ENCODE assay signal across 27 cellular contexts in the genomic region with DNA sequence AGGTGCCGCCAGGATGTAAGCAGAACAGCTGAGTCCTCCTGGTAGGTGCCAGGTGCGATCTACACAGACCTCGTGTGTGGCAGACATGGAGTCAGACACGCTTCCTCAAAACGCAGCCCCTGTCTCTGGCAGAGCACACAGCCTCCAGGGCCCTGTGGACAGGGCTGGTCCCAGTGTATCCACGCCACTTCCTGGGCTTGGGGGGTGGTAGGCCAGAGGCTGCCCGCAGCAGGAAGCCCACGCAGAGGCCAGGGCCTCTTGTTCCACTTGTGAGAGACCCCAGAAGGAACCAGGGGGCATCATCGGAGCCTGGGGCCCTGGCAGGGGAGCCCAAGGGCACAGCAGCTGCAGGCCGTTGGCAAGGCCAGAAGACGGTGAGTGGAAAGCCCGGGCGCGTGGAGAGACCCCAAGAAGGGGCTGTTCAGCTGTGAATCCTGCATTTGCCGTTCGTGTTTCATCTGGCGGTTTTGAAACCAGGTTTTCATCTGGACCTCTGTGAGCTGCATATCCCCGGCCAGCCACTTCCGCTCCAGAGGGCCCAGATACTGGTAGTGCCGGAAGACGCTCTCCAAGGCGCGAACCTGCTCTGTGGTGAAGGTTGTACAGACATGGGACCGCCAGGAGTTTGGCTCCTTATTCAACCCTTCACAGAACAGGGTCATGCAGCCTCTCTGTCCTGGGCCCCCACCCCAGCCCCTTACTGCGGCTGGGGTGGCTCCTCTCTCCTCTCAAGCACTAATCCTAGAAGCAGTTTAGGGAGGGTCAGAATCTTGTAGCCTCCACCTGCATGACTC. TPM values are rescaled to one million over a fixed set of nuclear protein-coding genes. Genes with fewer than 3 reads are reported as not detected.
DNase-seq lines count a peak whose midpoint lies in the region; ATAC-seq, FAIRE-seq and TF ChIP-seq lines count a peak whose summit lies in the region.
"Had no signal": no experiment of that assay in that cellular context is flagged by ENCODE, and none has a peak within 500 bp of the region (broad histone marks: within the 10 kb centered on the region; RNA-seq: fewer than 3 reads in every experiment).

No MANE protein-coding gene starts in this region.

- H4K5ac ChIP-seq in H9 (ENCODE audit: insufficient read length, low read depth, low read length) = no peak overlapping the region

- H3K9me3 ChIP-seq in H9 (ENCODE audit: control insufficient read depth, low read depth, low read length) = no peaks in the 10 kb centered on the region
- H3K9me3 ChIP-seq in K562 (replicated peaks; ENCODE audit: control insufficient read depth, insufficient read depth, low read depth, low read length) = no peaks in the 10 kb centered on the region
- no peaks in the 10 kb centered on the region for H3K9me3 ChIP-seq in neuronal stem cell (replicated peaks in 1 of 2; ENCODE audit: control insufficient read depth in 2 of 2, insufficient read depth in 1 of 2, low read depth in 1 of 2, low read length in 2 of 2)
- H3K9me3 ChIP-seq: Caco-2, MG63 had no signal

- H4K91ac ChIP-seq in H9 (ENCODE audit: insufficient read length, low read depth, low read length) (no peak overlapping the region), neuronal stem cell (ENCODE audit: low read depth, low read length, poor library complexity) (no peak overlapping the region)

- TF ChIP-seq POLR2A in K562 (conservative IDR thresholded peaks at IDR 0.05) = no peak

- H3K4me1 ChIP-seq in H9 (ENCODE audit: insufficient read depth, low read length) = no peaks in the 10 kb centered on the region
- no peaks in the 10 kb centered on the region for H3K4me1 ChIP-seq in K562 (replicated peaks in 1 of 2; ENCODE audit: control insufficient read depth in 2 of 2, insufficient read depth in 2 of 2, low read length in 2 of 2)
- no peaks in the 10 kb centered on the region for H3K4me1 ChIP-seq in neuronal stem cell (ENCODE audit: control insufficient read depth in 2 of 2, insufficient read depth in 1 of 2, low read depth in 1 of 2, low read length in 2 of 2)
- H3K4me1 ChIP-seq: Caco-2 had no signal

- H4K20me1 ChIP-seq in H9 (ENCODE audit: control insufficient read depth, insufficient read depth, insufficient read length) (no peaks in the 10 kb centered on the region), K562 (replicated peaks; ENCODE audit: control insufficient read depth, insufficient read depth, low read length) (no peaks in the 10 kb centered on the region)

- H3K4me3 Mint-ChIP-seq in H9 = no peak overlapping the region
- H3K4me3 Mint-ChIP-seq: CD8-positive, alpha-beta T cell; T-helper 1 cell treated with Interleukin-12 subunit alpha and Interleukin-12 subunit beta and Interleukin-4 antibody, amounts not matched to agents 30 μg/mL and 1 μg/mL, for 36 hours had no signal

- H3K9ac ChIP-seq in H9 (ENCODE audit: extremely low read depth, insufficient read length, low read length) (no peak overlapping the region), K562 (ENCODE audit: insufficient read depth in 1 of 2, low read depth in 2 of 2, low read length in 2 of 2) (no peak overlapping the region), neuronal stem cell (ENCODE audit: low read depth, low read length, poor library complexity) (no peak overlapping the region)

- H2BK120ac ChIP-seq in H9 (ENCODE audit: low read depth, low read length, poor library complexity, severe bottlenecking) (no peak overlapping the region), neuronal stem cell (ENCODE audit: low read depth, low read length) (no peak overlapping the region)

- no peak overlapping the region for H3K27ac ChIP-seq in H9 (ENCODE audit: insufficient read length, low read depth, low read length)
- H3K27ac ChIP-seq in K562 (ENCODE audit: extremely low read depth, low read depth, low read length) = no peak overlapping the region
- no peak overlapping the region for H3K27ac ChIP-seq in neuronal stem cell (replicated peaks; ENCODE audit: low read length)
- H3K27ac ChIP-seq: SK-N-MC had no signal

- H3K79me1 ChIP-seq in H9 (ENCODE audit: insufficient read depth, low read depth, low read length, poor library complexity, severe bottlenecking) (no peaks in the 10 kb centered on the region), neuronal stem cell (ENCODE audit: low read depth, low read length) (no peaks in the 10 kb centered on the region)

- H4K8ac ChIP-seq in H9 (replicated peaks; ENCODE audit: insufficient read length, low read depth, low read length) (no peak overlapping the region), neuronal stem cell (ENCODE audit: low read depth, low read length) (peak overlapping the region; percentile 43)

- BruUV-seq in K562 (replicated peaks; lab: Mats Ljungman, UMichigan) = no TSS peak

- H3K4ac ChIP-seq in H9 (ENCODE audit: low read depth, low read length) (no peak overlapping the region), neuronal stem cell (ENCODE audit: low read length) (no peak overlapping the region)

- TF ChIP-seq RAD21 in K562 (CRISPR knock-in tag; conservative IDR thresholded peaks at IDR 0.05 in 1 of 2, IDR thresholded peaks at IDR 0.05 in 1 of 2) = no peak

- DNase-seq in H9 (no peak), K562 (ENCODE audit: extremely low read depth in 1 of 4, low spot score in 3 of 4) (no peak), neuronal stem cell (ENCODE audit: low spot score) (no peak), NCI-H2196 treated with DMSO at 0.1 percent for 48 hours (lab: John Stamatoyannopoulos, UW; ENCODE audit: unreplicated experiment) (no peak), RCC 7860 (ENCODE audit: low spot score) (no peak), kidney tubule cell (ENCODE audit: low spot score) (no peak)
- DNase-seq: C1 segment of cervical spinal cord; Caco-2; CD8-positive, alpha-beta T cell; EL; GDM1; GOT3; KG1; MG63; NCI-H1417; NCI-H187; NCI-H2081 treated with DMSO at 0.1 percent for 48 hours; NCI-H2171 treated with DMSO at 0.1 percent for 48 hours; NCI-H524 treated with DMSO at 0.1 percent for 48 hours; NCI-H774; SIG-M5; SW 1271 had no signal

- in situ Hi-C loops in K562 (cut with MboI) = no loop called here

- H3K18ac ChIP-seq in H9 (ENCODE audit: insufficient read length, low read depth, low read length) = peak overlapping the region; percentile 56
- peak overlapping the region; percentile 48 for H3K18ac ChIP-seq in neuronal stem cell (ENCODE audit: low read length)

- no peak overlapping the region for H3K4me3 ChIP-seq in K562
- no peak overlapping the region for H3K4me3 ChIP-seq in neuronal stem cell (ENCODE audit: low read length in 2 of 2)
- H3K4me3 ChIP-seq: GM12878, MG63, SK-N-MC had no signal

- no peak overlapping the region for H3K14ac ChIP-seq in H9 (ENCODE audit: insufficient read depth, low read length)
- no peak overlapping the region for H3K14ac ChIP-seq in neuronal stem cell (ENCODE audit: low read length)

- peaks cover 7 to 8% of the 10 kb centered on the region in 2 experiments; a peak in 3 of 4 replicates for H3K4me1 Mint-ChIP-seq in H9

- H3K56ac ChIP-seq in H9 (ENCODE audit: insufficient read length, low read depth, low read length) = no peak overlapping the region

- peaks cover 0 to 6% of the 10 kb centered on the region in 2 experiments; a peak in 3 of 5 replicates for H3K9me3 Mint-ChIP-seq in H9
- H3K9me3 Mint-ChIP-seq: CD8-positive, alpha-beta T cell had no signal

- H3T11ph ChIP-seq in H9 (ENCODE audit: low read length) = no peak overlapping the region

- no peak for TF ChIP-seq EP300 in K562 (IDR thresholded peaks at IDR 0.05; ENCODE audit: low read length)

- intact Hi-C loops in K562 (cut with micrococcal nuclease) = no loop called here

- FAIRE-seq in K562 (lab: Jason Lieb, UNC) = no peak
- no peak for FAIRE-seq in RCC 7860 (lab: Jason Lieb, UNC)
- FAIRE-seq: GM12878 had no signal

- POLR2A ChIA-PET in K562 (lab: Yijun Ruan, JAX) = no interaction called here

- CTCF ChIA-PET in K562 (lab: Yijun Ruan, JAX; ENCODE audit: low intra/inter-chr PET ratio) = no interaction called here

- H3K23me2 ChIP-seq in H9 (ENCODE audit: insufficient read length, low read depth, low read length, poor library complexity, severe bottlenecking) = no peaks in the 10 kb centered on the region

- H3K27me3 ChIP-seq in H9 (ENCODE audit: insufficient read depth, low read length) (no peaks in the 10 kb centered on the region), K562 (ENCODE audit: control insufficient read depth in 2 of 2, insufficient read depth in 2 of 2, low read length in 2 of 2) (no peaks in the 10 kb centered on the region), neuronal stem cell (ENCODE audit: control insufficient read depth in 3 of 3, insufficient read depth in 3 of 3, low read depth in 1 of 3, low read length in 3 of 3) (no peaks in the 10 kb centered on the region)
- H3K27me3 ChIP-seq: MG63 had no signal

- ATAC-seq in K562 (no peak), GM21360 (IDR thresholded peaks at IDR 0.05; ENCODE audit: unreplicated experiment) (no peak)
- ATAC-seq: CD8-positive, alpha-beta T cell; GM12878; HCT116 had no signal

- H2BK20ac ChIP-seq in H9 (ENCODE audit: low read depth, low read length, poor library complexity, severe bottlenecking) = no peak overlapping the region

- TF ChIP-seq CTCF in H9 (conservative IDR thresholded peaks at IDR 0.05) (no peak), K562 (IDR thresholded peaks at IDR 0.05 in 2 of 3, conservative IDR thresholded peaks at IDR 0.05 in 1 of 3; ENCODE audit: insufficient read depth in 2 of 3, low read depth in 1 of 3, low read length in 3 of 3) (no peak)

- H2BK5ac ChIP-seq in H9 (ENCODE audit: insufficient read length, low read length) (no peak overlapping the region), neuronal stem cell (ENCODE audit: low read length) (no peak overlapping the region)

- H2AK5ac ChIP-seq in H9 (ENCODE audit: insufficient read length, low read length) = no peak overlapping the region
- peak overlapping the region; percentile 68 for H2AK5ac ChIP-seq in neuronal stem cell (ENCODE audit: low read depth, low read length)

- H3K79me2 ChIP-seq in H9 (ENCODE audit: insufficient read depth, low read length) = no peaks in the 10 kb centered on the region
- H3K79me2 ChIP-seq in K562 (ENCODE audit: control insufficient read depth, insufficient read depth, low read length) = no peaks in the 10 kb centered on the region

- no peak overlapping the region for H2BK12ac ChIP-seq in H9 (ENCODE audit: insufficient read length, low read depth, low read length)
- H2BK12ac ChIP-seq in neuronal stem cell (ENCODE audit: low read length) = no peak overlapping the region

- H3K9me1 ChIP-seq in K562 (ENCODE audit: control insufficient read depth, insufficient read depth, low read length) = no peaks in the 10 kb centered on the region

- peaks cover 2 to 9% (median 5%) of the 10 kb centered on the region in 3 experiments; a peak in 3 of 7 replicates for H3K36me3 Mint-ChIP-seq in H9 (ENCODE audit: insufficient read depth in 1 of 3, low read depth in 3 of 3)
- H3K36me3 Mint-ChIP-seq: CD8-positive, alpha-beta T cell had no signal

- no peak overlapping the region for H2AFZ ChIP-seq in H9 (ENCODE audit: low read length)
- no peak overlapping the region for H2AFZ ChIP-seq in K562 (ENCODE audit: low read depth, low read length)
- H2AFZ ChIP-seq in neuronal stem cell (ENCODE audit: low read length) = peak overlapping the region; percentile 29

- H2BK15ac ChIP-seq in H9 (ENCODE audit: low read depth, low read length) (no peak overlapping the region), neuronal stem cell (ENCODE audit: low read length) (no peak overlapping the region)

- H3K4me2 ChIP-seq in H9 (ENCODE audit: insufficient read depth, insufficient read length, low read length) = no peak overlapping the region
- H3K4me2 ChIP-seq in K562 (ENCODE audit: insufficient read depth, low read length) = no peak overlapping the region
- no peak overlapping the region for H3K4me2 ChIP-seq in neuronal stem cell (ENCODE audit: insufficient read depth, low read length, poor library complexity, severe bottlenecking)

- H3K27ac Mint-ChIP-seq in H9 = no peak overlapping the region
- H3K27ac Mint-ChIP-seq: CD8-positive, alpha-beta T cell; T-helper 1 cell treated with Interleukin-12 subunit alpha and Interleukin-12 subunit beta and Interleukin-4 antibody, amounts not matched to agents 30 μg/mL and 1 μg/mL, for 36 hours had no signal

- peaks cover 3% of the 10 kb centered on the region for H3K27me3 Mint-ChIP-seq in H9 (ENCODE audit: low read depth)

- whole genome bisulfite sequencing in H9 (ENCODE audit: extremely low coverage, insufficient read length, low lambda C conversion rate) = no CpG with 5 or more reads among the region's 25 CpGs
- WGBS in K562 (ENCODE audit: insufficient coverage, low coverage, missing lambda C conversion rate) = 2% methylated on average over 18 of the region's 25 CpGs
- no CpG with 5 or more reads among the region's 25 CpGs for WGBS in neuronal stem cell (ENCODE audit: extremely low coverage in 2 of 2, insufficient read length in 2 of 2, insufficient replicate concordance in 1 of 2), 2 donors

- no peak overlapping the region for H3K23ac ChIP-seq in H9 (ENCODE audit: insufficient read length, low read depth, low read length)
- peak overlapping the region; percentile 55 for H3K23ac ChIP-seq in neuronal stem cell (ENCODE audit: low read depth, low read length, poor library complexity)

- H3K36me3 ChIP-seq in K562 (ENCODE audit: control insufficient read depth, insufficient read depth, low read length) (no peaks in the 10 kb centered on the region), neuronal stem cell (replicated peaks in 1 of 2; ENCODE audit: control insufficient read depth in 2 of 2, insufficient read depth in 2 of 2, low read length in 2 of 2) (no peaks in the 10 kb centered on the region)
- H3K36me3 ChIP-seq: MG63 had no signal

RNA-seq across cellular contexts. Expression of gene SLITRK1, which starts 25.1 kb away (rescaled TPM):
- 0.20 and 0.24 TPM in 2 replicates for total RNA-seq in H9 (2021)
- total RNA-seq in K562 (2011; cell fraction: chromatin; rRNA removed; ENCODE audit: low replicate concordance) = not detected in 2 replicates
- total RNA-seq in K562 (2011; cell fraction: nucleolus; rRNA removed) = not detected in 2 replicates
- not detected in 2 replicates for total RNA-seq in K562 (2011; cell fraction: nucleoplasm; rRNA removed)
- not detected in 2 replicates for total RNA-seq in K562 (2014; rRNA removed)
- total RNA-seq in K562 (2014; rRNA removed; fragmentation: Illumina TruSeq; extraction: Trizol) = not detected in 2 replicates
- total RNA-seq in K562 (2015; rRNA removed; fragmentation: Illumina TruSeq; extraction: Trizol) = 0.04 TPM in 1 of 2 replicates, not detected in the other
- total RNA-seq in K562 (2021) = not detected in 2 replicates
- polyA plus RNA-seq in K562 (2011; rRNA removed) = 0.05 TPM in 1 of 2 replicates, not detected in the other
- polyA plus RNA-seq in K562 (2011; cell fraction: cytosol; rRNA removed) = 0.01 and 0.03 TPM in 2 replicates
- polyA plus RNA-seq in K562 (2011; cell fraction: nucleus; rRNA removed) = 0.03 TPM in 1 of 2 replicates, not detected in the other
- polyA plus RNA-seq in K562 (2012) = 0.01 TPM in 1 of 2 replicates, not detected in the other
- not detected in 2 replicates for polyA plus RNA-seq in K562 (2014; fragmentation: Illumina TruSeq; extraction: Trizol)
- not detected for polyA plus RNA-seq in K562 (2014; fragmentation: Nextera tagmentation; extraction: Ambion mirVana)
- polyA plus RNA-seq in K562 (2014; rRNA removed) = not detected in 2 replicates
- polyA minus RNA-seq in K562 (2011; rRNA and poly(A)+ RNA removed) = 0.03 TPM in 1 of 2 replicates, not detected in the other
- polyA minus RNA-seq in K562 (2011; cell fraction: cytosol; rRNA and poly(A)+ RNA removed) = not detected in 2 replicates
- 0.11 TPM in 1 of 2 replicates, not detected in the other for polyA minus RNA-seq in K562 (2011; cell fraction: nucleus; rRNA and poly(A)+ RNA removed)
- polyA plus RNA-seq in neuronal stem cell (2013, experiment 1 of 2) = 1.9 TPM
- 1.9 TPM for polyA plus RNA-seq in neuronal stem cell (2013, experiment 2 of 2)
- total RNA-seq: Caco-2; CD8-positive, alpha-beta T cell had no signal
